9 cellular contexts compared by ENCODE assay signal in the genomic region with DNA sequence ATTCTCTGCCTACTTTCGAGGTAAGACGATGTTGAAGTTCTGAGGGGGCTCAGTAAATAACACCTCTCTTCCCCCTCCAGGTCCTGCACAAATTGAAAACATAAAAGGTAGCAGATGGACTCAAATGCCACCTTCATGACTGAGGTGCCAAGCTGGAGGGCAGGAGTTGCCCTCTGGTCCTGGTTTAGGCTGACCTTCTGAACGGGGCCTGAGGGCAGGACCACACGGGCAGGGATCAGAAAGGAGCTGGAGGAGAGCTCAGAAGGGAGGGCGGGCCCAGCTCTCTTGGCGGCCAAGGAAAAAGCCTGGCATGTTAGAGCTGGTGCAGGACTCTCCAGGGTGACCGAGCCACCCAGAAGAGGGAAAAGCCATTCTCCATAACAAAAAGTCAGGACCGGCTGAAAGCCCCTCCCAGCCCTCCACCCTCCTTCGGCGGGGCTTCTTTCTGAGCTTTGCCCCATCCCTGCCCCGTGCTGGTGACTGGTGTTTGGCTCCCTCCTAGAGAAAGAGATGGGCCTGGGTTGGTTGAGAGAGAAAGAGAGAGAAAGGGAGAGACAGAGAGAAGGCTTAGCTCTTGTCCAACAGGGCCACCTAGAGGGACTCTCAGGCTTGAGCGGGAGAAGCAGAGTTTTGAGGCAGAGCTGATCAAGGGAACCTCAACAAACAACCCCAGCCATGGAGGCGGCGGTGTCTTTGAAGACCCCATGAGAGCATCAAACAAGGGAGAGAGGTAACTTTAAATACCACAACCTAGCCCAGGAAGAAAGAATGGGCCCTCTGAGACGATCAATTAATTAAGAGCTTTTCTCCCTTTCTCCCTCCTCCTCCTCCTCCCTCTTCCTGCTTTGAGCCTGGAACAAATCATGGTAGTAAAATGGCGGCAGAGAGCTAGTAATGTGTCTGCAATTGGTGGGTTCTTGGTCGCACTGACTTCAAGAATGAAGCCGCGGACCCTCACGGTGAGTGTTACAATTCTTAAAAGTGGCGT. TPM values are rescaled to one million over a fixed set of nuclear protein-coding genes. Genes with fewer than 3 reads are reported as not detected.
DNase-seq lines count a peak whose midpoint lies in the region; ATAC-seq, FAIRE-seq and TF ChIP-seq lines count a peak whose summit lies in the region.
"Had no signal": no experiment of that assay in that cellular context is flagged by ENCODE, and none has a peak within 500 bp of the region (broad histone marks: within the 10 kb centered on the region; RNA-seq: fewer than 3 reads in every experiment).

No MANE protein-coding gene starts in this region.

- H3K4me1 Mint-ChIP-seq in nephron progenitor cell = peaks cover 12% of the 10 kb centered on the region

- TF ChIP-seq POLR2A in endothelial cell of umbilical vein (IDR thresholded peaks at IDR 0.05; ENCODE audit: low read depth, low read length) = no peak

- POLR2A ChIA-PET in endothelial cell of umbilical vein (lab: Charles Lee) = no interaction called here

- no TSS peak for BruUV-seq in endothelial cell of umbilical vein (replicated peaks; lab: Mats Ljungman, UMichigan)

- CTCF ChIA-PET in endothelial cell of umbilical vein (lab: Charles Lee) = interaction anchor here (0.6 to 7.7 kb wide), 28 partner anchors 9 to 1144 kb away, joined by 3 to 212 read pairs (median 4); partner anchors contain the start of gene GPR155

- no peak overlapping the region for H3K4me3 ChIP-seq in endothelial cell of umbilical vein (replicated peaks in 1 of 3; ENCODE audit: insufficient read depth in 1 of 3, low read depth in 1 of 3, low read length in 3 of 3)
- H3K4me3 ChIP-seq: thoracic aorta had no signal

- FAIRE-seq in endothelial cell of umbilical vein (lab: Jason Lieb, UNC) = peak; percentile 66

- ATAC-seq in HG03520 (IDR thresholded peaks at IDR 0.05; ENCODE audit: unreplicated experiment) = peak; percentile 48
- ATAC-seq in GM18858 (IDR thresholded peaks at IDR 0.05; ENCODE audit: unreplicated experiment) = no peak

- DNase-seq in NCI-H82 (lab: John Stamatoyannopoulos, UW) (peak; percentile 71), NCI-H82 treated with DMSO at 0.1 percent for 48 hours (lab: John Stamatoyannopoulos, UW; ENCODE audit: unreplicated experiment) (no peak), SW480 (ENCODE audit: low spot score) (peak; percentile 25), endothelial cell of umbilical vein (ENCODE audit: low read depth, low spot score) (peak; percentile 17), nephron progenitor cell (no peak), posterior vena cava (ENCODE audit: low spot score) (no peak)

- H3K36me3 ChIP-seq in endothelial cell of umbilical vein (ENCODE audit: control insufficient read depth in 2 of 2, extremely low read depth in 1 of 2, insufficient read depth in 2 of 2, low read length in 2 of 2) = no peaks in the 10 kb centered on the region
- H3K36me3 ChIP-seq: thoracic aorta had no signal

- H3K4me3 Mint-ChIP-seq in nephron progenitor cell = no peak overlapping the region

- no peak overlapping the region for H2AFZ ChIP-seq in endothelial cell of umbilical vein (ENCODE audit: low read depth, low read length)

- peaks cover 15% of the 10 kb centered on the region for H3K27me3 Mint-ChIP-seq in nephron progenitor cell (ENCODE audit: low read depth, poor library complexity)

- H3K9me1 ChIP-seq in endothelial cell of umbilical vein (replicated peaks; ENCODE audit: control insufficient read depth, extremely low read depth, insufficient read depth, low read length) = no peaks in the 10 kb centered on the region

- no peak overlapping the region for H3K9ac ChIP-seq in endothelial cell of umbilical vein (replicated peaks; ENCODE audit: extremely low read depth, insufficient read depth, low read length)

- H3K9me3 Mint-ChIP-seq in nephron progenitor cell = peaks cover 8% of the 10 kb centered on the region

- H4K20me1 ChIP-seq in endothelial cell of umbilical vein (replicated peaks; ENCODE audit: control insufficient read depth, extremely low read depth, insufficient read depth, low read length) = no peaks in the 10 kb centered on the region

- H3K27ac ChIP-seq in endothelial cell of umbilical vein (ENCODE audit: insufficient read depth, low read depth, low read length) = no peak overlapping the region
- H3K27ac ChIP-seq: thoracic aorta had no signal

- TF ChIP-seq CTCF in endothelial cell of umbilical vein (IDR thresholded peaks at IDR 0.05; ENCODE audit: extremely low read depth in 1 of 2, insufficient read depth in 1 of 2, low read depth in 1 of 2, low read length in 2 of 2) (peak; percentile 19 to 36), nephron progenitor cell (IDR thresholded peaks at IDR 0.05) (peak; percentile 18)

- H3K27ac Mint-ChIP-seq in nephron progenitor cell = no peak overlapping the region

- no peaks in the 10 kb centered on the region for H3K4me1 ChIP-seq in endothelial cell of umbilical vein (ENCODE audit: control insufficient read depth, extremely low read depth, insufficient read depth, low read length)

- no peaks in the 10 kb centered on the region for H3K79me2 ChIP-seq in endothelial cell of umbilical vein (ENCODE audit: control insufficient read depth, insufficient read depth, low read length)

- no peaks in the 10 kb centered on the region for H3K9me3 ChIP-seq in endothelial cell of umbilical vein (replicated peaks; ENCODE audit: control insufficient read depth, insufficient read depth, low read length)
- H3K9me3 ChIP-seq: thoracic aorta had no signal

- H3K4me2 ChIP-seq in endothelial cell of umbilical vein (ENCODE audit: insufficient read depth, low read length) = no peak overlapping the region

- dilution Hi-C loops in endothelial cell of umbilical vein (cut with MboI; ENCODE audit: extremely low pct_ligation_motif_present, low sequenced_read_pairs) = no loop called here

- peaks cover 2 to 15% of the 10 kb centered on the region in 2 experiments for H3K27me3 ChIP-seq in endothelial cell of umbilical vein (ENCODE audit: control insufficient read depth in 2 of 2, insufficient read depth in 2 of 2, low read length in 2 of 2)

- H3K36me3 Mint-ChIP-seq in nephron progenitor cell (ENCODE audit: low read depth) = no peaks in the 10 kb centered on the region

- intact Hi-C loops in endothelial cell of umbilical vein (cut with micrococcal nuclease) (loop anchor here (1.0 kb wide), 1 partner anchor 84 kb away; no protein-coding TSS in a partner anchor), posterior vena cava (cut with DNase I) (no loop called here)

TF ChIP-seq in endothelial cell of umbilical vein, 7 proteins besides CTCF, POLR2A, EP300 and RAD21:
- TF ChIP-seq, protein P1, sequence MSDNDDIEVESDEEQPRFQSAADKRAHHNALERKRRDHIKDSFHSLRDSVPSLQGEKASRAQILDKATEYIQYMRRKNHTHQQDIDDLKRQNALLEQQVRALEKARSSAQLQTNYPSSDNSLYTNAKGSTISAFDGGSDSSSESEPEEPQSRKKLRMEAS (IDR thresholded peaks at IDR 0.05; ENCODE audit: insufficient read depth, insufficient read length) = no peak
- TF ChIP-seq MYC (IDR thresholded peaks at IDR 0.05; ENCODE audit: low read depth, low read length) = no peak
- TF ChIP-seq POLR2AphosphoS5 (IDR thresholded peaks at IDR 0.05; ENCODE audit: insufficient read depth, low read depth, low read length) = no peak
- no peak for TF ChIP-seq JUN (IDR thresholded peaks at IDR 0.05; ENCODE audit: borderline replicate concordance, insufficient read depth, insufficient read length, low read depth)
- TF ChIP-seq EZH2 (IDR thresholded peaks at IDR 0.05; ENCODE audit: borderline replicate concordance, low read depth, low read length, severe bottlenecking) = no peak
- TF ChIP-seq GATA2 (IDR thresholded peaks at IDR 0.05; ENCODE audit: insufficient read depth, insufficient read length, low read depth, low read length) = no peak
- TF ChIP-seq FOS (IDR thresholded peaks at IDR 0.05; ENCODE audit: borderline replicate concordance, insufficient read depth, low read length) = no peak
TF ChIP-seq in endothelial cell of umbilical vein: peak in this region for 0.

RNA-seq across cellular contexts. Expression of gene WIPF1, which starts 50.8 kb away (rescaled TPM):
- total RNA-seq in endothelial cell of umbilical vein (42.0 and 44.2 TPM in 2 replicates), posterior vena cava (10 to 100 TPM; 59.9 to 65.1 TPM)
- polyA plus RNA-seq in endothelial cell of umbilical vein = 15.3 and 17.5 TPM in 2 replicates
- polyA plus RNA-seq in endothelial cell of umbilical vein (2011; cell fraction: cytosol; rRNA removed) = 12.9 and 16.3 TPM in 2 replicates
- 14.6 and 15.2 TPM in 2 replicates for polyA plus RNA-seq in endothelial cell of umbilical vein (2011; cell fraction: nucleus; rRNA removed)
- polyA plus RNA-seq in endothelial cell of umbilical vein (2012) = 21.6 and 27.5 TPM in 2 replicates
- polyA minus RNA-seq in endothelial cell of umbilical vein = 10.7 and 12.6 TPM in 2 replicates
- not detected for polyA minus RNA-seq in endothelial cell of umbilical vein (2011; cell fraction: cytosol; rRNA and poly(A)+ RNA removed)
- 20.8 and 24.5 TPM in 2 replicates for polyA minus RNA-seq in endothelial cell of umbilical vein (2011; cell fraction: nucleus; rRNA and poly(A)+ RNA removed)

RNA-seq across cellular contexts. Expression of gene GPR155, which starts 60.0 kb away (rescaled TPM):
- total RNA-seq in endothelial cell of umbilical vein = 1.5 and 1.7 TPM in 2 replicates
- 0.57 and 0.62 TPM in 2 replicates for polyA plus RNA-seq in endothelial cell of umbilical vein
- polyA plus RNA-seq in endothelial cell of umbilical vein (2011; cell fraction: cytosol; rRNA removed) = 0.40 and 0.49 TPM in 2 replicates
- 0.94 and 1.1 TPM in 2 replicates for polyA plus RNA-seq in endothelial cell of umbilical vein (2011; cell fraction: nucleus; rRNA removed)
- 0.79 and 1.7 TPM in 2 replicates for polyA plus RNA-seq in endothelial cell of umbilical vein (2012)
- 1.1 and 1.5 TPM in 2 replicates for polyA minus RNA-seq in endothelial cell of umbilical vein
- 0.51 TPM for polyA minus RNA-seq in endothelial cell of umbilical vein (2011; cell fraction: cytosol; rRNA and poly(A)+ RNA removed)
- polyA minus RNA-seq in endothelial cell of umbilical vein (2011; cell fraction: nucleus; rRNA and poly(A)+ RNA removed) = 0.77 and 0.96 TPM in 2 replicates
- total RNA-seq in posterior vena cava = 10 to 100 TPM in 1 of 2 donors, 1 to 10 TPM in 1; 9.7 to 10.4 TPM

Comparison
In these comparisons a context has a peak if more than half of its experiments do, and no peak if none do; other contexts are left out.
1. DNase-seq: peak in NCI-H82 (single experiment), SW480 (single experiment) and endothelial cell of umbilical vein (single experiment); none in NCI-H82 treated with DMSO at 0.1 percent for 48 hours (single experiment), nephron progenitor cell (single experiment) and posterior vena cava (single experiment).